In the genomic region with DNA sequence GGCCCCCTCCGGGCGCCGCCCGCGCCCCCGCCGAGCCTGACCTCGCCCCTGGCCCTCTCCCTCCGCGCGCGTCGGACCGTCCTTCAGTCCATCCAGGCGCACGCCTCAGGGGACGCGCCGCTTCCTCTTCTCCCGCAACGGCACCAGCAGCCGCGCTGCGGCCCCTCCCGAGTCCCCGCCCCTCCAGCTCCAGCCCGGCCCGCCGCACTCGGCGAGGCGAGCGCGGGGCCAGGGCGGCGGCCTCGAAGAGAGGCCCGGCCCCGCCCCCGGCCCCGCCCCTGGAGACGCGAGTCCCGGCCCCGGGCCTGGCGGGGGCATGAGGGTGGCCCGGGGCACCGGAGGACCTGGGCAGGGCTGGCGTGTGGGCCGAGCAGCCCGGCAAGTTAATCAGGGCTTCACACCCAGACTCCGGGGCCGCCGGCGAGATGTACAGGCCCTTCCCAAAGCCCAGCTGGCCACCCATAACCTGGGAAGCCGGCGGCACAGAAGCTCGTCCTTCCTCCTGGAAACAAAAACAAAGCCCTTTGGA, we compare ENCODE assay signal across 8 cellular contexts. TPM values are rescaled to one million over a fixed set of nuclear protein-coding genes. Genes with fewer than 3 reads are reported as not detected.
DNase-seq lines count a peak whose midpoint lies in the region; ATAC-seq and TF ChIP-seq lines count a peak whose summit lies in the region.

TSS of gene IGSF3 (minus strand) at position 157 of the 529 bp plus-strand sequence. CDS start 1,407 bp downstream, outside the sequence.

- H3K4me1 Mint-ChIP-seq in CD14-positive monocyte = peaks cover 25% of the 10 kb centered on the region

- H3K36me3 ChIP-seq in lung (ENCODE audit: control insufficient read depth in 2 of 2, insufficient read depth in 2 of 2, low read length in 2 of 2) = no peaks in the 10 kb centered on the region

- TF ChIP-seq CTCF in CD14-positive monocyte (IDR thresholded peaks at IDR 0.05) (no peak), dorsolateral prefrontal cortex (IDR thresholded peaks at IDR 0.05 in 54 of 56, conservative IDR thresholded peaks at IDR 0.05 in 2 of 56; ENCODE audit: low read depth in 1 of 56, partially characterized antibody in 56 of 56) (no peak), lung (IDR thresholded peaks at IDR 0.05; ENCODE audit: control extremely low read depth, extremely low read depth) (no peak)

- intact Hi-C loops in CD14-positive monocyte (cut with micrococcal nuclease) = loop anchor here in 1 of 2 donors (10.0 kb wide), 1 partner anchor 93 kb away; the partner anchor contains the start of gene CD58
- intact Hi-C loops in dorsolateral prefrontal cortex (cut with DNase I) = no loop called here

- H3K9me3 ChIP-seq in lung (ENCODE audit: control insufficient read depth in 2 of 2, insufficient read depth in 1 of 2, low read length in 1 of 2) = no peaks in the 10 kb centered on the region

- H3K36me3 Mint-ChIP-seq in CD14-positive monocyte = peaks cover 6 to 13% of the 10 kb centered on the region in 2 donors

- H3K4me3 ChIP-seq in dorsolateral prefrontal cortex (peak within 1 kb of the TSS; percentile 44 to 81 (median 66)), lung (peak within 1 kb of the TSS; percentile 36)

- 2 to 3% methylated on average over 35 to 58 of the region's 58 CpGs for WGBS in lung, 2 donors

- H3K27ac ChIP-seq in dorsolateral prefrontal cortex (peak within 1 kb of the TSS in 28 of 59 donors; percentile 5 to 69 (median 42)), lung (ENCODE audit: low read depth in 1 of 2, low read length in 1 of 2) (no peak within 1 kb of the TSS)

- H3K4me1 ChIP-seq in lung (ENCODE audit: control insufficient read depth in 2 of 2, insufficient read depth in 2 of 2, low read length in 2 of 2) = peaks cover 0 to 6% of the 10 kb centered on the region in 2 donors

- peak within 1 kb of the TSS in 1 of 7 donors; percentile 86 for H3K27ac Mint-ChIP-seq in CD14-positive monocyte

- DNase-seq in CD14-positive monocyte (ENCODE audit: low spot score) (peak; percentile 67), NCI-H2196 (lab: John Stamatoyannopoulos, UW; ENCODE audit: unreplicated experiment) (peak; percentile 75), dorsolateral prefrontal cortex (peak in 3 of 10 donors; percentile 33 to 60 (median 46)), lung (ENCODE audit: low spot score) (peak; percentile 77)
- peak; percentile 9 to 64 (median 13) for DNase-seq in stimulated activated CD4-positive, alpha-beta T cell treated with anti-CD3 and anti-CD28 coated beads, TNF-alpha, amount 100 ng/mL, for 48 hours (ENCODE audit: low read depth in 3 of 3)

- peaks cover 55 to 63% (median 56%) of the 10 kb centered on the region in 3 donors for H3K27me3 Mint-ChIP-seq in CD14-positive monocyte (ENCODE audit: low read depth in 3 of 3)

- H3K9me3 Mint-ChIP-seq in CD14-positive monocyte = peaks cover 0 to 13% (median 5%) of the 10 kb centered on the region in 7 donors

- ATAC-seq in GM21526 (IDR thresholded peaks at IDR 0.05; ENCODE audit: low FRiP score, unreplicated experiment) = peak; percentile 50
- ATAC-seq in activated CD4-positive, CD25-positive, alpha-beta regulatory T cell treated with anti-CD3 and anti-CD28 coated beads, Interleukin-2, amount 50 U/mL, for 24 hours = peak; percentile 69 to 75
- ATAC-seq in lung (ENCODE audit: insufficient read depth, low FRiP score) = peak; percentile 89
- ATAC-seq in GM21529 (IDR thresholded peaks at IDR 0.05; ENCODE audit: unreplicated experiment) = no peak

- H3K4me3 Mint-ChIP-seq in CD14-positive monocyte = peak within 1 kb of the TSS; percentile 77 to 92

- H3K27me3 ChIP-seq in dorsolateral prefrontal cortex (peaks cover 0 to 32% (median 0%) of the 10 kb centered on the region in 45 donors), lung (ENCODE audit: control insufficient read depth, insufficient read depth) (no peaks in the 10 kb centered on the region)

RNA-seq across cellular contexts. Expression of gene IGSF3, which starts in this region (rescaled TPM):
- polyA plus RNA-seq in CD14-positive monocyte (under 1 TPM in 1 of 2 donors, not detected in 1; 0.07 TPM), lung (1 to 10 TPM; 6.3 to 9.9 TPM)
- total RNA-seq in dorsolateral prefrontal cortex (10 to 100 TPM in 83 of 120 experiments, 1 to 10 TPM in 37; 2.4 to 21.5 (median 11.9) TPM), lung (10 to 100 TPM; 16.7 to 48.5 TPM)

Comparison
In these comparisons a context has a peak if more than half of its experiments do, and no peak if none do; other contexts are left out.
1. RNA of gene IGSF3 (polyA plus RNA-seq): 6.3 to 9.9 TPM in lung; 0.07 TPM in CD14-positive monocyte; every median in the first group is over 4 times any median in the second.
2. Peak in DNase-seq in CD14-positive monocyte; RNA of the gene not detected or under 1 TPM.